Comparison of ENCODE assay signal across 8 cellular contexts in genomic region chr1:12184008-12184681, GRCh38. TPM values are rescaled to one million over a fixed set of nuclear protein-coding genes. Genes with fewer than 3 reads are reported as not detected.
A peak's percentile ranks its signal among the peaks of the same experiment; 100 is the strongest.
DNase-seq lines count a peak whose midpoint lies in the region; ATAC-seq, FAIRE-seq and TF ChIP-seq lines count a peak whose summit lies in the region.

No MANE protein-coding gene starts in this region.

- H3K27me3 Mint-ChIP-seq in naive thymus-derived CD4-positive, alpha-beta T cell, result no peaks in the 10 kb centered on the region
- H3K27me3 Mint-ChIP-seq in Caco-2 (ENCODE audit: insufficient read depth, unreplicated experiment), result no peaks in the 10 kb centered on the region
- no peaks in the 10 kb centered on the region for H3K27me3 Mint-ChIP-seq in activated naive CD4-positive, alpha-beta T cell treated with anti-CD3 and anti-CD28 coated beads, Interleukin-2, amount 10 ng/mL, durations not matched to agents 7 days and 5 days

- WGBS in esophagus squamous epithelium, 2 donors, result 19 to 40% methylated on average over 2 to 5 of the region's 10 CpGs

- H3K36me3 Mint-ChIP-seq in naive thymus-derived CD4-positive, alpha-beta T cell, result peaks cover 0 to 13% (median 0%) of the 10 kb centered on the region in 5 donors
- H3K36me3 Mint-ChIP-seq in Caco-2 (ENCODE audit: insufficient read depth, unreplicated experiment), result no peaks in the 10 kb centered on the region
- peaks cover 44% of the 10 kb centered on the region for H3K36me3 Mint-ChIP-seq in activated naive CD4-positive, alpha-beta T cell treated with anti-CD3 and anti-CD28 coated beads, Interleukin-2, amount 10 ng/mL, durations not matched to agents 7 days and 5 days

- H3K27ac ChIP-seq in Peyer's patch, result peak overlapping the region; percentile 71 to 87 (median 80)
- H3K27ac ChIP-seq in esophagus squamous epithelium, result peak overlapping the region; percentile 76 to 89 (median 84)
- H3K27ac ChIP-seq in naive thymus-derived CD4-positive, alpha-beta T cell (ENCODE audit: low read depth, low read length), result no peak overlapping the region

- H3K27me3 ChIP-seq in Peyer's patch (no peaks in the 10 kb centered on the region), esophagus squamous epithelium (peaks cover 0 to 54% (median 0%) of the 10 kb centered on the region in 4 donors), Caco-2 (replicated peaks; ENCODE audit: control insufficient read depth, insufficient read depth, low read length) (no peaks in the 10 kb centered on the region)
- H3K27me3 ChIP-seq in naive thymus-derived CD4-positive, alpha-beta T cell (ENCODE audit: control insufficient read depth in 2 of 2, insufficient read depth in 2 of 2, low read length in 2 of 2), result no peaks in the 10 kb centered on the region

- H3K4me3 Mint-ChIP-seq in naive thymus-derived CD4-positive, alpha-beta T cell, result no peak overlapping the region
- no peak overlapping the region for H3K4me3 Mint-ChIP-seq in Caco-2 (ENCODE audit: unreplicated experiment)
- H3K4me3 Mint-ChIP-seq in activated naive CD4-positive, alpha-beta T cell treated with anti-CD3 and anti-CD28 coated beads, Interleukin-2, amount 10 ng/mL, durations not matched to agents 7 days and 5 days, result no peak overlapping the region

- H3K4me1 Mint-ChIP-seq in naive thymus-derived CD4-positive, alpha-beta T cell, result peaks cover 40 to 85% (median 56%) of the 10 kb centered on the region in 7 donors
- H3K4me1 Mint-ChIP-seq in Caco-2 (ENCODE audit: low read depth, unreplicated experiment), result peaks cover 13% of the 10 kb centered on the region
- peaks cover 65% of the 10 kb centered on the region for H3K4me1 Mint-ChIP-seq in activated naive CD4-positive, alpha-beta T cell treated with anti-CD3 and anti-CD28 coated beads, Interleukin-2, amount 10 ng/mL, durations not matched to agents 7 days and 5 days

- H3K4me3 ChIP-seq in Peyer's patch, result peak overlapping the region in 1 of 4 donors; percentile 5
- H3K4me3 ChIP-seq in esophagus squamous epithelium, result peak overlapping the region in 2 of 4 donors; percentile 18 to 42
- no peak overlapping the region for H3K4me3 ChIP-seq in naive thymus-derived CD4-positive, alpha-beta T cell (ENCODE audit: low read length)
- no peak overlapping the region for H3K4me3 ChIP-seq in Caco-2 (ENCODE audit: low read depth, low read length)

- H3K36me3 ChIP-seq in Peyer's patch, result no peaks in the 10 kb centered on the region
- H3K36me3 ChIP-seq in esophagus squamous epithelium, result no peaks in the 10 kb centered on the region
- H3K36me3 ChIP-seq in naive thymus-derived CD4-positive, alpha-beta T cell (ENCODE audit: control insufficient read depth in 2 of 3, insufficient read depth in 3 of 3, low read length in 3 of 3), result peaks cover 0 to 13% (median 5%) of the 10 kb centered on the region in 3 experiments
- no peaks in the 10 kb centered on the region for H3K36me3 ChIP-seq in Caco-2 (ENCODE audit: control insufficient read depth, insufficient read depth, low read length)

- H3K9me3 ChIP-seq in Peyer's patch (no peaks in the 10 kb centered on the region), esophagus squamous epithelium (no peaks in the 10 kb centered on the region), Caco-2 (no peaks in the 10 kb centered on the region)
- no peaks in the 10 kb centered on the region for H3K9me3 ChIP-seq in naive thymus-derived CD4-positive, alpha-beta T cell (ENCODE audit: control insufficient read depth in 2 of 3, low read length in 3 of 3)

- TF ChIP-seq POLR2A in Peyer's patch (IDR thresholded peaks at IDR 0.05) (peak in 1 of 2 donors; percentile 37), esophagus squamous epithelium (IDR thresholded peaks at IDR 0.05) (peak in 2 of 4 donors; percentile 24 to 43)

- TF ChIP-seq CTCF in Peyer's patch (IDR thresholded peaks at IDR 0.05) (peak in 2 of 6 experiments; percentile 14 to 15), esophagus squamous epithelium (IDR thresholded peaks at IDR 0.05) (peak in 2 of 6 experiments; percentile 8 to 26), Caco-2 (IDR thresholded peaks at IDR 0.05; ENCODE audit: insufficient read depth in 1 of 2, low read depth in 1 of 2, low read length in 1 of 2, severe bottlenecking in 1 of 2, unreplicated experiment in 1 of 2) (no peak)

- H3K27ac Mint-ChIP-seq in naive thymus-derived CD4-positive, alpha-beta T cell, result peak overlapping the region in 6 of 9 donors; percentile 27 to 74 (median 56)
- no peak overlapping the region for H3K27ac Mint-ChIP-seq in Caco-2 (ENCODE audit: unreplicated experiment)
- no peak overlapping the region for H3K27ac Mint-ChIP-seq in activated naive CD4-positive, alpha-beta T cell treated with anti-CD3 and anti-CD28 coated beads, Interleukin-2, amount 10 ng/mL, durations not matched to agents 7 days and 5 days

- FAIRE-seq in RCC 7860 (lab: Jason Lieb, UNC), result no peak

- no TSS peak for BruUV-seq in Caco-2 (replicated peaks; lab: Mats Ljungman, UMichigan)

- peaks cover 23 to 81% (median 40%) of the 10 kb centered on the region in 4 donors for H3K4me1 ChIP-seq in Peyer's patch
- peaks cover 15 to 100% (median 63%) of the 10 kb centered on the region in 3 donors for H3K4me1 ChIP-seq in esophagus squamous epithelium
- H3K4me1 ChIP-seq in naive thymus-derived CD4-positive, alpha-beta T cell (ENCODE audit: control insufficient read depth in 2 of 2, insufficient read depth in 2 of 2, low read length in 2 of 2), result peaks cover 14 to 44% of the 10 kb centered on the region in 2 donors
- H3K4me1 ChIP-seq in Caco-2, result no peaks in the 10 kb centered on the region

- no peaks in the 10 kb centered on the region for H3K9me3 Mint-ChIP-seq in naive thymus-derived CD4-positive, alpha-beta T cell
- no peaks in the 10 kb centered on the region for H3K9me3 Mint-ChIP-seq in Caco-2 (ENCODE audit: unreplicated experiment)
- H3K9me3 Mint-ChIP-seq in activated naive CD4-positive, alpha-beta T cell treated with anti-CD3 and anti-CD28 coated beads, Interleukin-2, amount 10 ng/mL, durations not matched to agents 7 days and 5 days, result no peaks in the 10 kb centered on the region

- DNase-seq in CMK (ENCODE audit: low read depth), result peak; percentile 80
- DNase-seq in Peyer's patch, result peak; percentile 54 to 83 (median 62)
- DNase-seq in esophagus squamous epithelium (lab: John Stamatoyannopoulos, UW), result no peak
- DNase-seq in naive thymus-derived CD4-positive, alpha-beta T cell, result no peak
- DNase-seq in Caco-2, result no peak
- DNase-seq in RCC 7860 (ENCODE audit: low spot score), result no peak
- no peak for DNase-seq in activated naive CD4-positive, alpha-beta T cell treated with anti-CD3 and anti-CD28 coated beads, Interleukin-2, amount 10 ng/mL, durations not matched to agents 7 days and 5 days
- DNase-seq in NCI-H2196 (lab: John Stamatoyannopoulos, UW; ENCODE audit: unreplicated experiment), result no peak

- CTCF ChIA-PET in naive thymus-derived CD4-positive, alpha-beta T cell (lab: Charles Lee), result interaction anchor here (0.5 to 2.3 kb wide), 3 partner anchors 45 to 60 kb away, joined by 3 to 14 read pairs (median 3); no protein-coding TSS in a partner anchor
- CTCF ChIA-PET in Caco-2 (lab: Charles Lee), result no interaction called here
- CTCF ChIA-PET in activated naive CD4-positive, alpha-beta T cell treated with anti-CD3 and anti-CD28 coated beads, Interleukin-2, amount 10 ng/mL, durations not matched to agents 7 days and 5 days (lab: Charles Lee), result interaction anchor here (13.6 kb wide), 1 partner anchor 61 kb away, joined by 116 read pairs; no protein-coding TSS in a partner anchor

- POLR2A ChIA-PET in naive thymus-derived CD4-positive, alpha-beta T cell (lab: Charles Lee), result interaction anchor here (0.5 to 2.2 kb wide), 6 partner anchors 9 to 275 kb away, joined by 3 to 8 read pairs (median 6); no protein-coding TSS in a partner anchor
- POLR2A ChIA-PET in Caco-2 (lab: Charles Lee), result no interaction called here

- intact Hi-C loops in esophagus squamous epithelium (cut with DNase I), result no loop called here
- intact Hi-C loops in naive thymus-derived CD4-positive, alpha-beta T cell (cut with micrococcal nuclease), result no loop called here
- intact Hi-C loops in Caco-2 (cut with micrococcal nuclease; ENCODE audit: unreplicated experiment), result no loop called here

- ATAC-seq in naive thymus-derived CD4-positive, alpha-beta T cell, result peak; percentile 78

RNA-seq across cellular contexts. Expression of gene TNFRSF1B, which starts 17.4 kb away (rescaled TPM):
- total RNA-seq in Peyer's patch, result 10 to 100 TPM; 37.1 to 92.8 (median 64.0) TPM
- total RNA-seq in esophagus squamous epithelium, result 10 to 100 TPM in 2 of 4 donors, 1 to 10 TPM in 2; 2.1 to 17.5 (median 10.3) TPM
- 100 to 1,000 TPM in 2 of 5 experiments, 10 to 100 TPM in 3; 38.6 to 278 (median 60.3) TPM for total RNA-seq in naive thymus-derived CD4-positive, alpha-beta T cell
- 10 to 100 TPM; 30.1 to 48.2 TPM for polyA plus RNA-seq in naive thymus-derived CD4-positive, alpha-beta T cell
- 2.6 and 3.5 TPM in 2 replicates for total RNA-seq in Caco-2 (2022)

RNA-seq across cellular contexts. Expression of gene VPS13D, which starts 45.7 kb away (rescaled TPM):
- total RNA-seq in Peyer's patch (100 to 1,000 TPM in 3 of 4 donors, 10 to 100 TPM in 1; 88.3 to 123 (median 113) TPM), esophagus squamous epithelium (100 to 1,000 TPM in 1 of 4 donors, 10 to 100 TPM in 3; 42.5 to 103 (median 59.8) TPM), Caco-2 (2022) (22.7 and 25.6 TPM in 2 replicates)
- total RNA-seq in naive thymus-derived CD4-positive, alpha-beta T cell, result 10 to 100 TPM; 43.8 to 94.4 (median 77.3) TPM
- polyA plus RNA-seq in naive thymus-derived CD4-positive, alpha-beta T cell, result 10 to 100 TPM in 1 of 2 donors, 1 to 10 TPM in 1; 6.5 to 13.5 TPM

Comparison
In these comparisons a context has a peak if more than half of its experiments do, and no peak if none do; other contexts are left out.
1. DNase-seq: peak in CMK (single experiment) and Peyer's patch (3 of 3); none in esophagus squamous epithelium (single experiment), naive thymus-derived CD4-positive, alpha-beta T cell (0 of 9), Caco-2 (0 of 2), RCC 7860 (single experiment), activated naive CD4-positive, alpha-beta T cell treated with anti-CD3 and anti-CD28 coated beads, Interleukin-2, amount 10 ng/mL, durations not matched to agents 7 days and 5 days (single experiment) and NCI-H2196 (single experiment).
2. H3K27ac Mint-ChIP-seq: peak in naive thymus-derived CD4-positive, alpha-beta T cell (6 of 9); none in Caco-2 (single experiment) and activated naive CD4-positive, alpha-beta T cell treated with anti-CD3 and anti-CD28 coated beads, Interleukin-2, amount 10 ng/mL, durations not matched to agents 7 days and 5 days (single experiment).